ENCODE assay signal across 32 cellular contexts in genomic region chr16:68607443-68607842, GRCh38. TPM values are rescaled to one million over a fixed set of nuclear protein-coding genes. Genes with fewer than 3 reads are reported as not detected.
"Had no signal": no experiment of that assay in that cellular context is flagged by ENCODE, and none has a peak within 500 bp of the region (broad histone marks: within the 10 kb centered on the region; RNA-seq: fewer than 3 reads in every experiment).

No MANE protein-coding gene starts in this region.

- H3K27me3 Mint-ChIP-seq: activated CD4-positive, alpha-beta memory T cell treated with anti-CD3 and anti-CD28 coated beads, Interleukin-2, amount 10 ng/mL, durations not matched to agents 7 days and 5 days; activated CD8-positive, alpha-beta memory T cell treated with anti-CD3 and anti-CD28 coated beads, Interleukin-2, amount 10 ng/mL, durations not matched to agents 7 days and 5 days; activated naive CD8-positive, alpha-beta T cell treated with anti-CD3 and anti-CD28 coated beads, Interleukin-2, amount 10 ng/mL, durations not matched to agents 7 days and 5 days; central memory CD8-positive, alpha-beta T cell had no signal

- H3K4me1 Mint-ChIP-seq: activated CD4-positive, alpha-beta memory T cell treated with anti-CD3 and anti-CD28 coated beads, Interleukin-2, amount 10 ng/mL, durations not matched to agents 7 days and 5 days; activated CD8-positive, alpha-beta memory T cell treated with anti-CD3 and anti-CD28 coated beads, Interleukin-2, amount 10 ng/mL, durations not matched to agents 7 days and 5 days; activated naive CD8-positive, alpha-beta T cell treated with anti-CD3 and anti-CD28 coated beads, Interleukin-2, amount 10 ng/mL, durations not matched to agents 7 days and 5 days; central memory CD8-positive, alpha-beta T cell had no signal

- H3K4me3 ChIP-seq: ascending aorta, cardiac muscle cell, colonic mucosa, MG63, SK-N-MC had no signal

- H3K36me3 Mint-ChIP-seq: activated naive CD8-positive, alpha-beta T cell treated with anti-CD3 and anti-CD28 coated beads, Interleukin-2, amount 10 ng/mL, durations not matched to agents 7 days and 5 days had no signal

- DNase-seq: activated CD4-positive, alpha-beta memory T cell treated with anti-CD3 and anti-CD28 coated beads, Interleukin-2, amount 10 ng/mL, durations not matched to agents 7 days and 5 days; activated CD4-positive, alpha-beta T cell treated with anti-CD3 and anti-CD28 coated beads for 1 hour; activated CD4-positive, alpha-beta T cell treated with anti-CD3 and anti-CD28 coated beads for 48 hours; activated CD4-positive, CD25-positive, alpha-beta regulatory T cell; activated CD8-positive, alpha-beta memory T cell treated with anti-CD3 and anti-CD28 coated beads for 24 hours; activated CD8-positive, alpha-beta memory T cell treated with anti-CD3 and anti-CD28 coated beads, Interleukin-2, amount 10 ng/mL, durations not matched to agents 7 days and 5 days; activated CD8-positive, alpha-beta memory T cell treated with anti-CD3 and anti-CD28 coated beads, Interleukin-2, amount 50 U/mL, for 48 hours; activated effector memory CD4-positive, alpha-beta T cell treated with Interleukin-2 at 50 U/mL for 16 hours; activated naive CD4-positive, alpha-beta T cell treated with anti-CD3 and anti-CD28 coated beads, Interleukin-2, amount 50 U/mL, for 16 hours; activated naive CD8-positive, alpha-beta T cell treated with anti-CD3 and anti-CD28 coated beads, Interleukin-2, amount 10 ng/mL, durations not matched to agents 7 days and 5 days; activated T-cell treated with anti-CD3 and anti-CD28 coated beads, Interleukin-2, amount 50 U/mL, for 48 hours; amygdala; colonic mucosa; MG63; NCI-H1048; NCI-H1105 treated with DMSO at 0.1 percent for 48 hours; NCI-H1436; NCI-H1694; NCI-H1930; NCI-H2081 treated with DMSO at 0.1 percent for 48 hours; NCI-H2171 treated with DMSO at 0.1 percent for 48 hours; NCI-H2227 treated with DMSO at 0.1 percent for 48 hours; NCI-H446; NCI-H524; SHP77 treated with DMSO at 0.1 percent for 48 hours; T1000; WERI-Rb-1 had no signal

- H3K4me3 Mint-ChIP-seq: activated CD4-positive, alpha-beta memory T cell treated with anti-CD3 and anti-CD28 coated beads, Interleukin-2, amount 10 ng/mL, durations not matched to agents 7 days and 5 days; activated CD8-positive, alpha-beta memory T cell treated with anti-CD3 and anti-CD28 coated beads, Interleukin-2, amount 10 ng/mL, durations not matched to agents 7 days and 5 days; activated naive CD8-positive, alpha-beta T cell treated with anti-CD3 and anti-CD28 coated beads, Interleukin-2, amount 10 ng/mL, durations not matched to agents 7 days and 5 days; central memory CD8-positive, alpha-beta T cell had no signal

- ATAC-seq: activated CD8-positive, alpha-beta memory T cell treated with anti-CD3 and anti-CD28 coated beads, Interleukin-2, amount 10 ng/mL, durations not matched to agents 7 days and 5 days; Panc1 had no signal

- H3K27ac Mint-ChIP-seq: activated CD4-positive, alpha-beta memory T cell treated with anti-CD3 and anti-CD28 coated beads, Interleukin-2, amount 10 ng/mL, durations not matched to agents 7 days and 5 days; activated CD8-positive, alpha-beta memory T cell treated with anti-CD3 and anti-CD28 coated beads, Interleukin-2, amount 10 ng/mL, durations not matched to agents 7 days and 5 days; activated naive CD8-positive, alpha-beta T cell treated with anti-CD3 and anti-CD28 coated beads, Interleukin-2, amount 10 ng/mL, durations not matched to agents 7 days and 5 days had no signal

- H3K9me3 Mint-ChIP-seq: central memory CD8-positive, alpha-beta T cell had no signal

- H3K27ac ChIP-seq: ascending aorta, cardiac muscle cell, colonic mucosa, SK-N-MC, WERI-Rb-1 had no signal

RNA-seq across cellular contexts. Expression of gene CDH3, which starts 37.7 kb away (rescaled TPM):
- total RNA-seq: ascending aorta had no signal
